Comparison of ENCODE assay signal across 9 cellular contexts in genomic region chr7:151167197-151167911, GRCh38. TPM values are rescaled to one million over a fixed set of nuclear protein-coding genes. Genes with fewer than 3 reads are reported as not detected.
DNase-seq lines count a peak whose midpoint lies in the region; ATAC-seq and TF ChIP-seq lines count a peak whose summit lies in the region.
"Had no signal": no experiment of that assay in that cellular context is flagged by ENCODE, and none has a peak within 500 bp of the region (broad histone marks: within the 10 kb centered on the region; RNA-seq: fewer than 3 reads in every experiment).

Gene GBX1 (minus strand): TSS chr7:151167694. CDS start chr7:151167548, 146 bp downstream.

- DNase-seq in CD8-positive, alpha-beta memory T cell, result no peak
- DNase-seq in MM.1S (no peak), mammary epithelial cell (no peak), lower leg skin (ENCODE audit: low spot score in 2 of 2) (no peak), upper lobe of left lung (peak in 1 of 2 donors; percentile 90), UCSD-AML1 (lab: John Stamatoyannopoulos, UW; ENCODE audit: unreplicated experiment) (no peak), HUDEP-2 (lab: John Stamatoyannopoulos, UW; ENCODE audit: unreplicated experiment in 76 of 76) (no peak)

- no peaks in the 10 kb centered on the region for H3F3A ChIP-seq in MM.1S (ENCODE audit: insufficient read depth, low read length)

- no peaks in the 10 kb centered on the region for H3K9me2 ChIP-seq in MM.1S (replicated peaks; ENCODE audit: insufficient read depth, low read length)

- peak within 1 kb of the TSS; percentile 73 to 91 (median 79) for H3K4me3 Mint-ChIP-seq in CD8-positive, alpha-beta memory T cell

- in situ Hi-C loops in mammary epithelial cell (cut with MboI; ENCODE audit: low sequenced_read_pairs in 2 of 2), result no loop called here

- H4K20me1 ChIP-seq in MM.1S (ENCODE audit: insufficient read depth, low read length) (no peaks in the 10 kb centered on the region), mammary epithelial cell (ENCODE audit: insufficient read depth, low read length) (peaks cover 2% of the 10 kb centered on the region)

- POLR2A ChIA-PET in CD8-positive, alpha-beta memory T cell (lab: Charles Lee), result no interaction called here

- H3K9ac ChIP-seq in MM.1S (ENCODE audit: low read length) (no peak within 1 kb of the TSS), mammary epithelial cell (ENCODE audit: insufficient read depth, low read length) (no peak within 1 kb of the TSS)

- no peaks in the 10 kb centered on the region for H3K36me3 ChIP-seq in CD8-positive, alpha-beta memory T cell (ENCODE audit: insufficient read depth, low read length)
- no peaks in the 10 kb centered on the region for H3K36me3 ChIP-seq in MM.1S (replicated peaks; ENCODE audit: insufficient read depth, low read length)
- no peaks in the 10 kb centered on the region for H3K36me3 ChIP-seq in mammary epithelial cell (ENCODE audit: insufficient read depth, low read length)
- no peaks in the 10 kb centered on the region for H3K36me3 ChIP-seq in upper lobe of left lung

- peaks cover 5% of the 10 kb centered on the region for H3K4me1 ChIP-seq in CD8-positive, alpha-beta memory T cell (ENCODE audit: insufficient read depth, low read length)
- no peaks in the 10 kb centered on the region for H3K4me1 ChIP-seq in MM.1S (ENCODE audit: low read length)
- H3K4me1 ChIP-seq in mammary epithelial cell (ENCODE audit: insufficient read depth, low read length), result peaks cover 6% of the 10 kb centered on the region
- peaks cover 16 to 21% (median 19%) of the 10 kb centered on the region in 4 donors for H3K4me1 ChIP-seq in upper lobe of left lung

- no peaks in the 10 kb centered on the region for H3K79me2 ChIP-seq in MM.1S (ENCODE audit: low read length)
- no peaks in the 10 kb centered on the region for H3K79me2 ChIP-seq in mammary epithelial cell (ENCODE audit: insufficient read depth, low read length)

- CTCF ChIA-PET in CD8-positive, alpha-beta memory T cell (lab: Charles Lee), result interaction anchor here (0.9 to 3.3 kb wide), 10 partner anchors 8 to 269 kb away, joined by 3 to 12 read pairs (median 4); partner anchors contain the start of gene CHPF2
- CTCF ChIA-PET in mammary epithelial cell (lab: Charles Lee; ENCODE audit: low non-redundant PET), result interaction anchor here (0.5 to 0.7 kb wide), 2 partner anchors 22 to 44 kb away, joined by 3 to 4 read pairs; no protein-coding TSS in a partner anchor

- no peak within 1 kb of the TSS for H3K4me3 ChIP-seq in CD8-positive, alpha-beta memory T cell (ENCODE audit: low read length)
- peak within 1 kb of the TSS; percentile 58 for H3K4me3 ChIP-seq in MM.1S (ENCODE audit: low read length)
- peak within 1 kb of the TSS in 2 of 3 experiments; percentile 25 to 36 for H3K4me3 ChIP-seq in mammary epithelial cell (replicated peaks in 1 of 3; ENCODE audit: insufficient read depth in 1 of 3, low read depth in 2 of 3, low read length in 3 of 3)
- peak within 1 kb of the TSS; percentile 15 for H3K4me3 ChIP-seq in lower leg skin (ENCODE audit: low read depth, poor library complexity, severe bottlenecking)
- peak within 1 kb of the TSS; percentile 16 to 54 (median 42) for H3K4me3 ChIP-seq in upper lobe of left lung

- no CpG with 5 or more reads among the region's 98 CpGs for WGBS in mammary epithelial cell (ENCODE audit: low coverage, missing lambda C conversion rate)
- WGBS in lower leg skin, 2 donors, result 2% methylated on average over 13 to 29 of the region's 98 CpGs
- WGBS in upper lobe of left lung, 2 donors, result 2% methylated on average over 55 of the region's 98 CpGs; no CpG with 5 or more reads in 1 of the 2 donors

- H3K4me2 ChIP-seq in MM.1S (ENCODE audit: low read depth, low read length) (peak within 1 kb of the TSS; percentile 92), mammary epithelial cell (ENCODE audit: insufficient read depth, low read depth, low read length) (peak within 1 kb of the TSS; percentile 81)

- H3K27me3 ChIP-seq in CD8-positive, alpha-beta memory T cell (ENCODE audit: insufficient read depth, low read length, poor library complexity, severe bottlenecking), result peaks cover 34% of the 10 kb centered on the region
- H3K27me3 ChIP-seq in MM.1S (replicated peaks; ENCODE audit: insufficient read depth, low read length) (peaks cover 75% of the 10 kb centered on the region), mammary epithelial cell (ENCODE audit: insufficient read depth, low read length) (peaks cover 35% of the 10 kb centered on the region), upper lobe of left lung (peaks cover 0 to 43% (median 29%) of the 10 kb centered on the region in 4 donors)

- no TSS peak for BruUV-seq in mammary epithelial cell (replicated peaks; lab: Mats Ljungman, UMichigan)

- no peaks in the 10 kb centered on the region for H3K9me3 Mint-ChIP-seq in CD8-positive, alpha-beta memory T cell

- peaks cover 9 to 11% (median 9%) of the 10 kb centered on the region in 3 donors for H3K4me1 Mint-ChIP-seq in CD8-positive, alpha-beta memory T cell

- dilution Hi-C loops in mammary epithelial cell (cut with HindIII; ENCODE audit: low sequenced_read_pairs), result loop anchor here (5.0 kb wide), 2 partner anchors 35 to 85 kb away; no protein-coding TSS in a partner anchor

- H3K27ac ChIP-seq in CD8-positive, alpha-beta memory T cell (ENCODE audit: low read depth, low read length), result no peak within 1 kb of the TSS
- H3K27ac ChIP-seq in MM.1S (ENCODE audit: low read length) (no peak within 1 kb of the TSS), mammary epithelial cell (ENCODE audit: insufficient read depth, low read depth, low read length) (no peak within 1 kb of the TSS), upper lobe of left lung (no peak within 1 kb of the TSS)
- H3K27ac ChIP-seq: epithelial cell of prostate had no signal

- ATAC-seq in upper lobe of left lung (ENCODE audit: low FRiP score in 2 of 2), result peak in 1 of 2 donors; percentile 71
- no peak for ATAC-seq in GM18873 (IDR thresholded peaks at IDR 0.05; ENCODE audit: low FRiP score, unreplicated experiment)

- intact Hi-C loops in mammary epithelial cell (cut with micrococcal nuclease) (no loop called here), lower leg skin (cut with DNase I; ENCODE audit: low total_unique reads) (loop anchor here (10.0 kb wide), 1 partner anchor 137 kb away; no protein-coding TSS in a partner anchor)

- no peaks in the 10 kb centered on the region for H3K36me3 Mint-ChIP-seq in CD8-positive, alpha-beta memory T cell

- peaks cover 28 to 32% of the 10 kb centered on the region in 2 donors for H3K27me3 Mint-ChIP-seq in CD8-positive, alpha-beta memory T cell

- TF ChIP-seq EP300 in upper lobe of left lung (IDR thresholded peaks at IDR 0.05), result no peak

- H3K9me3 ChIP-seq in CD8-positive, alpha-beta memory T cell (ENCODE audit: low read length), result no peaks in the 10 kb centered on the region
- H3K9me3 ChIP-seq in MM.1S (replicated peaks; ENCODE audit: insufficient read depth, low read length), result no peaks in the 10 kb centered on the region
- H3K9me3 ChIP-seq in mammary epithelial cell (replicated peaks; ENCODE audit: insufficient read depth, low read length), result no peaks in the 10 kb centered on the region
- H3K9me3 ChIP-seq in upper lobe of left lung, result no peaks in the 10 kb centered on the region

- 0 out of 2 replicates have a peak within 1 kb of the TSS, but pooled peaks have one; percentile 29 for H2AFZ ChIP-seq in MM.1S (ENCODE audit: low read length)
- peak within 1 kb of the TSS; percentile 62 for H2AFZ ChIP-seq in mammary epithelial cell (ENCODE audit: low read depth, low read length)

- TF ChIP-seq CTCF in MM.1S (IDR thresholded peaks at IDR 0.05; ENCODE audit: low read length), result no peak
- no peak for TF ChIP-seq CTCF in mammary epithelial cell (conservative IDR thresholded peaks at IDR 0.05 in 1 of 2, IDR thresholded peaks at IDR 0.05 in 1 of 2; ENCODE audit: extremely low read depth in 1 of 2, insufficient read depth in 1 of 2, low read depth in 1 of 2, low read length in 2 of 2)
- TF ChIP-seq CTCF in lower leg skin (IDR thresholded peaks at IDR 0.05), result no peak
- TF ChIP-seq CTCF in upper lobe of left lung (IDR thresholded peaks at IDR 0.05), result peak in 2 of 6 experiments; percentile 53 to 55

- H3K27ac Mint-ChIP-seq in CD8-positive, alpha-beta memory T cell, result peak within 1 kb of the TSS in 2 of 8 donors; percentile 5 to 24

- TF ChIP-seq POLR2A in lower leg skin (IDR thresholded peaks at IDR 0.05) (no peak), upper lobe of left lung (IDR thresholded peaks at IDR 0.05) (no peak)

RNA-seq across cellular contexts. Expression of gene GBX1, which starts in this region (rescaled TPM):
- total RNA-seq in CD8-positive, alpha-beta memory T cell, result not detected
- not detected for polyA plus RNA-seq in CD8-positive, alpha-beta memory T cell
- total RNA-seq in mammary epithelial cell (not detected), lower leg skin (1 to 10 TPM in 1 of 4 donors, not detected in 3; 2.4 TPM), upper lobe of left lung (not detected)
- not detected for polyA plus RNA-seq in mammary epithelial cell
- not detected for polyA minus RNA-seq in mammary epithelial cell
